Comparison of ENCODE assay signal across 1 cellular context in the genomic region with DNA sequence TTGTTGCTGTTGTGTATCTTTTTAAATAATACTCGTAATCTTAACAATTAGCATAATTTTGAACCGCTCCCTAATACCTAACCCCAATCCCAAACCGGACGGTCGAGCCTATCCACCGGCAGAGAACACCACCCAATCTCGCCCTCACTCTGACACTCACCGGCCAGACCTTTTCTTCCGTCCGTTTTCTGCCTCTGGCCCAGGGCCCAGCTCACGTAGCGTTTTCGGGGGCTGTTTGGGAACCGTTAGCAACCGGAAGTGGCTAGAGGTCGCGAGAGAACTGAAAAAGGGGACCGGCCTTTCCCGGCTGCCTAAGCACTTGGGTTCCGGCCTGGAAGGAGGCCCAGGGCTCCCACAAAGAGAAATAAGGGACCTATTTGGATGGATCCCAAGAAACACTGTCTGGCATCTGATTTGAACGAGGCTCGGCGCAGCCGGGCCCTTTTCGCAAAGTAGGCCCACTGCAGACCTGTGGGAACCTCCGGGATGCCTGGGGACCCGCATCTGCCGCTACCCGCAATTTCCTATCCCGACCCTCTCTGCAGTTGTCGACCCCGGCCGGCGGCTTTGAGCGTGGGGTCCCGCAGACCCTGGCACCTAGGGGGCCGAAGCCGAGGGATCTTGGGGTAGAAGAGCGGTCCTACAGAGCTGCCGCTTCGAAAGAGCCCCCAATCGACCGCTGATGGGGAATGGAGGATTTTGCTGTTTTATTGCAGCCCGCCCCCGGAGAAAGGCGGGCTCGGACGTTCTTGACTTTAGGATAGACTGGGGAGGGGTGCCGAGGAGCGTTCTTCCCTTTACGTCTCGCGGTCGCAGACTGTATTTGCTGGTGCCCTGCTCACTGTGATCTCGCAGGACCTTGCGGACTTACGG.
TF ChIP-seq lines count a peak whose summit lies in the region.

No MANE protein-coding gene starts in this region.

TF ChIP-seq in SK-N-SH treated with all-trans-retinoic acid at 6 μM for 48 hours, 23 proteins besides CTCF, POLR2A, EP300 and RAD21 (continued from another document):
- TF ChIP-seq, protein P1, sequence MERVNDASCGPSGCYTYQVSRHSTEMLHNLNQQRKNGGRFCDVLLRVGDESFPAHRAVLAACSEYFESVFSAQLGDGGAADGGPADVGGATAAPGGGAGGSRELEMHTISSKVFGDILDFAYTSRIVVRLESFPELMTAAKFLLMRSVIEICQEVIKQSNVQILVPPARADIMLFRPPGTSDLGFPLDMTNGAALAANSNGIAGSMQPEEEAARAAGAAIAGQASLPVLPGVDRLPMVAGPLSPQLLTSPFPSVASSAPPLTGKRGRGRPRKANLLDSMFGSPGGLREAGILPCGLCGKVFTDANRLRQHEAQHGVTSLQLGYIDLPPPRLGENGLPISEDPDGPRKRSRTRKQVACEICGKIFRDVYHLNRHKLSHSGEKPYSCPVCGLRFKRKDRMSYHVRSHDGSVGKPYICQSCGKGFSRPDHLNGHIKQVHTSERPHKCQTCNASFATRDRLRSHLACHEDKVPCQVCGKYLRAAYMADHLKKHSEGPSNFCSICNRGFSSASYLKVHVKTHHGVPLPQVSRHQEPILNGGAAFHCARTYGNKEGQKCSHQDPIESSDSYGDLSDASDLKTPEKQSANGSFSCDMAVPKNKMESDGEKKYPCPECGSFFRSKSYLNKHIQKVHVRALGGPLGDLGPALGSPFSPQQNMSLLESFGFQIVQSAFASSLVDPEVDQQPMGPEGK (CRISPR knock-in tag; IDR thresholded peaks at IDR 0.05; ENCODE audit: borderline replicate concordance) = peak; percentile 11; the same call in 1 of the 2 replicates
- TF ChIP-seq OSR1 (CRISPR knock-in tag; IDR thresholded peaks at IDR 0.05) = no peak
- no peak for TF ChIP-seq TOX (CRISPR knock-in tag; IDR thresholded peaks at IDR 0.05; ENCODE audit: borderline replicate concordance)
- TF ChIP-seq, protein P2, sequence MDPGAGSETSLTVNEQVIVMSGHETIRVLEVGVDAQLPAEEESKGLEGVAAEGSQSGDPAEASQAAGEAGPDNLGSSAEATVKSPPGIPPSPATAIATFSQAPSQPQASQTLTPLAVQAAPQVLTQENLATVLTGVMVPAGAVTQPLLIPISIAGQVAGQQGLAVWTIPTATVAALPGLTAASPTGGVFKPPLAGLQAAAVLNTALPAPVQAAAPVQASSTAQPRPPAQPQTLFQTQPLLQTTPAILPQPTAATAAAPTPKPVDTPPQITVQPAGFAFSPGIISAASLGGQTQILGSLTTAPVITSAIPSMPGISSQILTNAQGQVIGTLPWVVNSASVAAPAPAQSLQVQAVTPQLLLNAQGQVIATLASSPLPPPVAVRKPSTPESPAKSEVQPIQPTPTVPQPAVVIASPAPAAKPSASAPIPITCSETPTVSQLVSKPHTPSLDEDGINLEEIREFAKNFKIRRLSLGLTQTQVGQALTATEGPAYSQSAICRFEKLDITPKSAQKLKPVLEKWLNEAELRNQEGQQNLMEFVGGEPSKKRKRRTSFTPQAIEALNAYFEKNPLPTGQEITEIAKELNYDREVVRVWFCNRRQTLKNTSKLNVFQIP (CRISPR knock-in tag; IDR thresholded peaks at IDR 0.05; ENCODE audit: borderline replicate concordance, low read depth) = no peak
